In the genomic region with DNA sequence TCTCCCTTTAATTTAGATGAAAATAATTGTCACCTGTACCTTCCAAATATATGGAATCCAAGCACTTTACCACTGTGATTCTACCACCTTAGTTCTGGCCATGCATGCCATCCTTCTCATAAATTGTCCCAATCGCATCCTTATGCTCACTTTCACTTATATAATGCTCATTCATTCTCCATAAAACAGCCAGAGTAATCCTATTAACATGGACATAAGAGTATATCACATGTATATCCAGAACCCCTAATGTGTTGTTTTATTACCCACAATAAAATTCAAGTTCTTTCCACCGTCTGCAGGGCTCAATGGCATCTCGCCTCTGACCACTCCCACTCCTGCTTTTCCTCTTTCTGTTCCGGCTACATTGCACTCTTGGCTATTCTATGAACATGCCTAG, we compare ENCODE assay signal across 16 cellular contexts.
DNase-seq lines count a peak whose midpoint lies in the region; ATAC-seq and TF ChIP-seq lines count a peak whose summit lies in the region.
"Had no signal": no experiment of that assay in that cellular context is flagged by ENCODE, and none has a peak within 500 bp of the region (broad histone marks: within the 10 kb centered on the region; RNA-seq: fewer than 3 reads in every experiment).

No MANE protein-coding gene starts in this region.

- ATAC-seq in left colon (peak; percentile 30), GM19455 (IDR thresholded peaks at IDR 0.05; ENCODE audit: unreplicated experiment) (no peak)
- ATAC-seq: CD8-positive, alpha-beta T cell had no signal

- TF ChIP-seq CTCF in HFFc6 (IDR thresholded peaks at IDR 0.05): no peak
- no peak for TF ChIP-seq CTCF in OCI-LY3 (IDR thresholded peaks at IDR 0.05; ENCODE audit: low read depth, low read length)

- 0 out of 2 replicates have a peak overlapping the region, but pooled peaks have one; percentile 11 for H3K4me2 ChIP-seq in OCI-LY3 (ENCODE audit: low read length)
- H3K4me2 ChIP-seq: BLaER1 had no signal

- peak overlapping the region; percentile 31; the same call in 1 of the 2 replicates for H2AFZ ChIP-seq in OCI-LY3 (ENCODE audit: low read depth, low read length)

- H3K27me3 ChIP-seq in OCI-LY3 (ENCODE audit: low read depth, low read length): no peaks in the 10 kb centered on the region
- H3K27me3 ChIP-seq: BLaER1 had no signal

- no peaks in the 10 kb centered on the region for H3K9me3 ChIP-seq in OCI-LY3 (ENCODE audit: insufficient read depth, low read length)
- H3K9me3 ChIP-seq: BLaER1, Caco-2, HAP-1 had no signal

- intact Hi-C loops in left colon (cut with DNase I, micrococcal nuclease): no loop called here

- H3K27ac ChIP-seq in OCI-LY3 (ENCODE audit: low read length): no peak overlapping the region
- H3K27ac ChIP-seq: BLaER1, C4-2B had no signal

- no peaks in the 10 kb centered on the region for H3K9me3 Mint-ChIP-seq in HFFc6

- no peaks in the 10 kb centered on the region for H4K20me1 ChIP-seq in OCI-LY3 (ENCODE audit: insufficient read depth, low read length)
- H4K20me1 ChIP-seq: BLaER1 had no signal

- no peak overlapping the region for H3K27ac Mint-ChIP-seq in HFFc6
- H3K27ac Mint-ChIP-seq: B cell; CD8-positive, alpha-beta T cell had no signal

- H3K4me1 Mint-ChIP-seq in HFFc6 (ENCODE audit: low read depth): no peaks in the 10 kb centered on the region
- H3K4me1 Mint-ChIP-seq: B cell; CD4-positive, CD25-positive, alpha-beta regulatory T cell had no signal

- no peak overlapping the region for H3K4me3 ChIP-seq in OCI-LY3 (ENCODE audit: low read length)
- H3K4me3 ChIP-seq: BLaER1, HAP-1 had no signal

- no peaks in the 10 kb centered on the region for H3K36me3 ChIP-seq in OCI-LY3 (replicated peaks; ENCODE audit: low read depth, low read length)
- H3K36me3 ChIP-seq: BLaER1, HAP-1 had no signal

- H3K79me2 ChIP-seq in OCI-LY3 (ENCODE audit: low read length): no peaks in the 10 kb centered on the region

- no peaks in the 10 kb centered on the region; the same call in 1 of the 2 replicates for H3K27me3 Mint-ChIP-seq in HFFc6 (ENCODE audit: insufficient read depth)
- H3K27me3 Mint-ChIP-seq: B cell; CD4-positive, CD25-positive, alpha-beta regulatory T cell had no signal

- no peak overlapping the region for H3K9ac ChIP-seq in OCI-LY3 (ENCODE audit: low read length)
- H3K9ac ChIP-seq: BLaER1 had no signal

- no peaks in the 10 kb centered on the region for H3K36me3 Mint-ChIP-seq in HFFc6 (ENCODE audit: low read depth)
- H3K36me3 Mint-ChIP-seq: CD4-positive, CD25-positive, alpha-beta regulatory T cell; CD8-positive, alpha-beta T cell had no signal

- H3K4me3 Mint-ChIP-seq in HFFc6: peak overlapping the region; percentile 25; the same call in 1 of the 2 replicates
- H3K4me3 Mint-ChIP-seq: B cell; CD4-positive, CD25-positive, alpha-beta regulatory T cell; CD8-positive, alpha-beta T cell had no signal

- H3K4me1 ChIP-seq in OCI-LY3 (ENCODE audit: low read length): no peaks in the 10 kb centered on the region
- H3K4me1 ChIP-seq: BLaER1, HAP-1 had no signal

- DNase-seq in HFFc6 (no peak), left colon (no peak), kidney tubule cell (ENCODE audit: low spot score) (no peak)
- no peak for DNase-seq in activated naive CD4-positive, alpha-beta T cell treated with Interleukin-2 at 50 U/mL for 16 hours
- DNase-seq: Caco-2; CD4-positive, CD25-positive, alpha-beta regulatory T cell; CD8-positive, alpha-beta T cell; DMS153; DND-41; GOT3 had no signal
